Comparison of ENCODE assay signal across 35 cellular contexts in the genomic region with DNA sequence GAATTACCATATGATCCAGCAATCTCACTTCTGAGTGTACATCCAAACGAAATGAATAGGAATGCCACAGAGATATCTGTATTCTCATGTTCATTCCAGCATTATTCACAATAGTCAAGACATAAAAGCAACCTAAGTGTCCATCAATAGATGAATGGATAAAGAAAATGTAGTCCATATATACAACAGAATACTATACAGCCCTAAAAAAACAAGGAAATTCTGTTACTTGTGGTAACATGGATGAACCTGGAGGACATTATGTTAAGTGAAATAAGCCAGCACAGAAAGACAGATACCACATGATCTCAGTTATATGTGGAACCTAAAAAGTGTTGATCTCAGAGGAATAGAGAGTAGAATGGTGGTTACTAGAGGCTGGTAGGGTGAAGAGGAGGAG. TPM values are rescaled to one million over a fixed set of nuclear protein-coding genes. Genes with fewer than 3 reads are reported as not detected.
"Had no signal": no experiment of that assay in that cellular context is flagged by ENCODE, and none has a peak within 500 bp of the region (broad histone marks: within the 10 kb centered on the region; RNA-seq: fewer than 3 reads in every experiment).

No MANE protein-coding gene starts in this region.

- ATAC-seq: activated naive CD4-positive, alpha-beta T cell treated with anti-CD3 and anti-CD28 coated beads, Interleukin-2, amount 50 U/mL, for 72 hours; activated naive CD8-positive, alpha-beta T cell treated with anti-CD3 and anti-CD28 coated beads, Interleukin-2, amount 50 U/mL, for 24 hours; activated T-cell treated with anti-CD3 and anti-CD28 coated beads, Interleukin-2, amount 50 U/mL, for 4 hours; activated T-cell treated with anti-CD3 and anti-CD28 coated beads, Interleukin-2, amount 50 U/mL, for 72 hours; activated T-helper 17 cell treated with anti-CD3 and anti-CD28 coated beads, Interleukin-2, amount 50 U/mL, for 72 hours; body of pancreas had no signal

- H3K4me3 ChIP-seq: adrenal gland, ascending aorta, body of pancreas, breast epithelium, cardiac muscle cell, colonic mucosa had no signal

- H3K9me3 ChIP-seq: adrenal gland, ascending aorta, body of pancreas, breast epithelium, colonic mucosa had no signal

- H3K4me1 ChIP-seq: adrenal gland, ascending aorta, breast epithelium, colonic mucosa had no signal

- DNase-seq: activated effector memory CD4-positive, alpha-beta T cell treated with anti-CD3 and anti-CD28 coated beads, Interleukin-2, amount 50 U/mL, for 16 hours; activated effector memory CD4-positive, alpha-beta T cell treated with Interleukin-2 at 50 U/mL for 16 hours; activated gamma-delta T cell treated with Interleukin-2 at 50 U/mL for 16 hours; activated naive CD4-positive, alpha-beta T cell; activated naive CD4-positive, alpha-beta T cell treated with anti-CD3 and anti-CD28 coated beads for 36 hours; activated naive CD4-positive, alpha-beta T cell treated with anti-CD3 and anti-CD28 coated beads, Interleukin-2, amount 10 ng/mL, durations not matched to agents 7 days and 5 days; activated naive CD4-positive, alpha-beta T cell treated with anti-CD3 and anti-CD28 coated beads, Interleukin-2, amount 50 U/mL, for 16 hours; activated naive CD4-positive, alpha-beta T cell treated with Interleukin-2 at 50 U/mL for 16 hours; activated naive CD8-positive, alpha-beta T cell treated with anti-CD3 and anti-CD28 coated beads for 36 hours; activated naive CD8-positive, alpha-beta T cell treated with anti-CD3 and anti-CD28 coated beads, Interleukin-2, amount 10 ng/mL, durations not matched to agents 7 days and 5 days; activated naive CD8-positive, alpha-beta T cell treated with anti-CD3 and anti-CD28 coated beads, Interleukin-2, amount 50 U/mL, for 24 hours; activated T-cell treated with anti-CD3 and anti-CD28 coated beads, Interleukin-2, amount 50 U/mL, for 24 hours; activated T-cell treated with anti-CD3 and anti-CD28 coated beads, Interleukin-2, amount 50 U/mL, for 4 hours; activated T-cell treated with anti-CD3 and anti-CD28 coated beads, Interleukin-2, amount 50 U/mL, for 48 hours; activated T-cell treated with anti-CD3 and anti-CD28 coated beads, Interleukin-2, amount 50 U/mL, for 72 hours; adrenal gland; amniotic stem cell; amygdala; anterior cingulate cortex; aorta; body of pancreas; brain microvascular endothelial cell; caudate nucleus; central memory CD4-positive, alpha-beta T cell; cerebellar nuclear complex; colonic mucosa had no signal

- H3K27me3 ChIP-seq: adrenal gland, ascending aorta, body of pancreas, brain microvascular endothelial cell, breast epithelium, cardiac muscle cell, colonic mucosa had no signal

- FAIRE-seq: astrocyte, bronchial epithelial cell had no signal

- H3K27ac ChIP-seq: adrenal gland, ascending aorta, body of pancreas, brain microvascular endothelial cell, breast epithelium, cardiac muscle cell, colonic mucosa had no signal

- H3K36me3 ChIP-seq: adrenal gland, brain microvascular endothelial cell, cardiac muscle cell, colonic mucosa had no signal

RNA-seq across cellular contexts. Expression of a gene that starts 26.7 kb away (rescaled TPM):
- total RNA-seq: activated naive CD4-positive, alpha-beta T cell treated with anti-CD3 and anti-CD28 coated beads for 36 hours; activated naive CD4-positive, alpha-beta T cell treated with anti-CD3 and anti-CD28 coated beads, Interleukin-2, amount 50 U/mL, for 72 hours; activated naive CD8-positive, alpha-beta T cell treated with anti-CD3 and anti-CD28 coated beads for 36 hours; activated naive CD8-positive, alpha-beta T cell treated with anti-CD3 and anti-CD28 coated beads, Interleukin-2, amount 10 ng/mL, durations not matched to agents 7 days and 5 days; activated T-helper 1 cell treated with anti-CD3 and anti-CD28 coated beads, Interleukin-12 subunit alpha, Interleukin-12 subunit beta, Interleukin-2, Interleukin-4 antibody, amounts not matched to agents 30 ng/mL and 10 ng/mL and 1 ng/mL, durations not matched to agents 14 hours and 24 hours and 36 hours; activated T-helper 17 cell treated with anti-CD3 and anti-CD28 coated beads, Interleukin-2, amount 50 U/mL, for 72 hours; activated T-helper 2 cell treated with anti-CD3 and anti-CD28 coated beads, Interferon-gamma antibody, Interleukin-2, Interleukin-4, amounts not matched to agents 10 μg/mL and 5 μg/mL and 100 μg/mL, durations not matched to agents 14 hours and 24 hours and 36 hours had no signal
